ENCODE assay signal across 1 cellular context in genomic region chr10:71201921-71202713, GRCh38.
A peak's percentile ranks its signal among the peaks of the same experiment; 100 is the strongest.
TF ChIP-seq lines count a peak whose summit lies in the region.

No MANE protein-coding gene starts in this region.

TF ChIP-seq in K562, 482 proteins besides CTCF, POLR2A, EP300 and RAD21 (continued from another document):
- TF ChIP-seq SOX6 (IDR thresholded peaks at IDR 0.05) (no peak), HNRNPL (IDR thresholded peaks at IDR 0.05; ENCODE audit: low read depth, low read length) (no peak), ZKSCAN3 (CRISPR knock-in tag; IDR thresholded peaks at IDR 0.05) (no peak), ZFP36 (IDR thresholded peaks at IDR 0.05; ENCODE audit: low read depth, low read length, partially characterized antibody) (no peak), CBFA2T3 (IDR thresholded peaks at IDR 0.05) (0 out of 2 replicates have a peak, but pooled peaks have one; percentile 9)
TF ChIP-seq in K562: peak in this region for 1.
